In genomic region chr14:33184587-33184986, GRCh38 we compare ENCODE assay signal across 10 cellular contexts.
DNase-seq lines count a peak whose midpoint lies in the region; ATAC-seq and TF ChIP-seq lines count a peak whose summit lies in the region.
"Had no signal": no experiment of that assay in that cellular context is flagged by ENCODE, and none has a peak within 500 bp of the region (broad histone marks: within the 10 kb centered on the region; RNA-seq: fewer than 3 reads in every experiment).

No MANE protein-coding gene starts in this region.

- H3K9me3 ChIP-seq in cardiac muscle cell (ENCODE audit: low read depth) (no peaks in the 10 kb centered on the region), RWPE2 (ENCODE audit: severe bottlenecking) (no peaks in the 10 kb centered on the region), upper lobe of right lung (no peaks in the 10 kb centered on the region)

- intact Hi-C loops in Right ventricle myocardium inferior (cut with DNase I): no loop called here
- intact Hi-C loops in upper lobe of right lung (cut with DNase I): no loop called here

- H3K27ac ChIP-seq in cardiac muscle cell (no peak overlapping the region), RWPE2 (ENCODE audit: poor library complexity, severe bottlenecking) (no peak overlapping the region), upper lobe of right lung (no peak overlapping the region)

- H3K36me3 ChIP-seq in cardiac muscle cell (no peaks in the 10 kb centered on the region), RWPE2 (ENCODE audit: low read depth) (no peaks in the 10 kb centered on the region), upper lobe of right lung (no peaks in the 10 kb centered on the region)

- in situ Hi-C loops in G401 (cut with HindIII; ENCODE audit: low sequenced_read_pairs): no loop called here

- H3K4me1 ChIP-seq in cardiac muscle cell (ENCODE audit: low read depth) (no peaks in the 10 kb centered on the region), RWPE2 (ENCODE audit: insufficient read depth, poor library complexity, severe bottlenecking) (no peaks in the 10 kb centered on the region), upper lobe of right lung (no peaks in the 10 kb centered on the region)

- peak; percentile 7 for TF ChIP-seq CTCF in cardiac muscle cell (IDR thresholded peaks at IDR 0.05; ENCODE audit: low read depth, low read length)
- TF ChIP-seq CTCF in RWPE2 (IDR thresholded peaks at IDR 0.05; ENCODE audit: poor library complexity, severe bottlenecking): peak; percentile 17
- peak; percentile 9 for TF ChIP-seq CTCF in upper lobe of right lung (IDR thresholded peaks at IDR 0.05)

- DNase-seq in cardiac muscle cell (ENCODE audit: low read depth in 1 of 2, low spot score in 1 of 2) (peak in 1 of 2 donors; percentile 27), Right ventricle myocardium inferior (ENCODE audit: missing footprints) (no peak), RWPE2 (ENCODE audit: low spot score) (no peak), fibroblast of the conjunctiva (ENCODE audit: low read depth) (peak; percentile 1), upper lobe of right lung (no peak), middle frontal gyrus (ENCODE audit: extremely low spot score, low spot score) (no peak), G401 (ENCODE audit: low spot score) (no peak), SHP77 treated with DMSO at 0.1 percent for 48 hours (lab: John Stamatoyannopoulos, UW) (no peak)
- DNase-seq: C1 segment of cervical spinal cord, glutamatergic neuron had no signal

- H3K27me3 ChIP-seq in cardiac muscle cell (no peaks in the 10 kb centered on the region), RWPE2 (ENCODE audit: insufficient read depth, poor library complexity, severe bottlenecking) (peaks cover under 1% of the 10 kb centered on the region), upper lobe of right lung (no peaks in the 10 kb centered on the region)

- no peak for ATAC-seq in Right ventricle myocardium inferior
- ATAC-seq in RWPE2 (ENCODE audit: low read depth): 0 out of 3 replicates have a peak, but pooled peaks have one; percentile 38
- peak; percentile 58 for ATAC-seq in upper lobe of right lung

- H3K4me3 ChIP-seq in cardiac muscle cell (no peak overlapping the region), RWPE2 (ENCODE audit: severe bottlenecking) (no peak overlapping the region), upper lobe of right lung (no peak overlapping the region)
